In genomic region chr7:142130282-142130681, GRCh38 we compare ENCODE assay signal across 15 cellular contexts. TPM values are rescaled to one million over a fixed set of nuclear protein-coding genes. Genes with fewer than 3 reads are reported as not detected.
"Had no signal": no experiment of that assay in that cellular context is flagged by ENCODE, and none has a peak within 500 bp of the region (broad histone marks: within the 10 kb centered on the region; RNA-seq: fewer than 3 reads in every experiment).

No MANE protein-coding gene starts in this region.

- H3K36me3 ChIP-seq: cardiac muscle cell had no signal

- H3K9me3 Mint-ChIP-seq: activated CD4-positive, alpha-beta memory T cell treated with anti-CD3 and anti-CD28 coated beads for 36 hours; activated naive CD8-positive, alpha-beta T cell treated with anti-CD3 and anti-CD28 coated beads, Interleukin-2, amount 10 ng/mL, durations not matched to agents 7 days and 5 days; activated T-cell treated with anti-CD3 and anti-CD28 coated beads, Interleukin-2, amount 50 U/mL, for 72 hours; natural killer cell treated with Interleukin-12 subunit alpha and Interleukin-12 subunit beta and Interleukin-15 and Interleukin-18, amount 100 ng/mL, for 72 hours; stimulated activated memory B cell treated with anti-CD40 and anti-IgM and Interleukin-4, amounts not matched to agents 10 μg/mL and 1 μg/mL and 100 μg/mL, for 72 hours; type B pancreatic cell had no signal

- H3K4me1 Mint-ChIP-seq: activated naive CD8-positive, alpha-beta T cell treated with anti-CD3 and anti-CD28 coated beads, Interleukin-2, amount 10 ng/mL, durations not matched to agents 7 days and 5 days; stimulated activated memory B cell treated with anti-CD40 and anti-IgM and Interleukin-4, amounts not matched to agents 10 μg/mL and 1 μg/mL and 100 μg/mL, for 72 hours had no signal

- H3K4me3 ChIP-seq: cardiac muscle cell had no signal

- H3K4me3 Mint-ChIP-seq: activated CD4-positive, alpha-beta memory T cell treated with anti-CD3 and anti-CD28 coated beads for 36 hours; activated naive CD8-positive, alpha-beta T cell treated with anti-CD3 and anti-CD28 coated beads, Interleukin-2, amount 10 ng/mL, durations not matched to agents 7 days and 5 days; activated T-cell treated with anti-CD3 and anti-CD28 coated beads, Interleukin-2, amount 50 U/mL, for 72 hours; natural killer cell treated with Interleukin-12 subunit alpha and Interleukin-12 subunit beta and Interleukin-15 and Interleukin-18, amount 100 ng/mL, for 72 hours; stimulated activated memory B cell treated with anti-CD40 and anti-IgM and Interleukin-4, amounts not matched to agents 10 μg/mL and 1 μg/mL and 100 μg/mL, for 72 hours; type B pancreatic cell had no signal

- DNase-seq: activated CD4-positive, alpha-beta memory T cell treated with anti-CD3 and anti-CD28 coated beads for 36 hours; activated CD4-positive, CD25-positive, alpha-beta regulatory T cell treated with anti-CD3 and anti-CD28 coated beads, Interleukin-2, amount 50 U/mL, for 72 hours; activated gamma-delta T cell treated with Interleukin-2 at 50 U/mL for 16 hours; activated naive CD8-positive, alpha-beta T cell treated with anti-CD3 and anti-CD28 coated beads, Interleukin-2, amount 10 ng/mL, durations not matched to agents 7 days and 5 days; activated T-cell treated with anti-CD3 and anti-CD28 coated beads, Interleukin-2, amount 50 U/mL, for 72 hours; aorta; effector CD4-positive, alpha-beta T cell; nucleus accumbens; right cardiac atrium had no signal

- H3K27ac ChIP-seq: cardiac muscle cell had no signal

- H3K36me3 Mint-ChIP-seq: activated CD4-positive, alpha-beta memory T cell treated with anti-CD3 and anti-CD28 coated beads for 36 hours; activated naive CD8-positive, alpha-beta T cell treated with anti-CD3 and anti-CD28 coated beads, Interleukin-2, amount 10 ng/mL, durations not matched to agents 7 days and 5 days; stimulated activated memory B cell treated with anti-CD40 and anti-IgM and Interleukin-4, amounts not matched to agents 10 μg/mL and 1 μg/mL and 100 μg/mL, for 72 hours; type B pancreatic cell had no signal

- ATAC-seq: activated T-cell treated with anti-CD3 and anti-CD28 coated beads, Interleukin-2, amount 50 U/mL, for 72 hours; natural killer cell treated with Interleukin-12 subunit alpha and Interleukin-12 subunit beta and Interleukin-15 and Interleukin-18, amount 100 ng/mL, for 72 hours; right cardiac atrium; stimulated activated memory B cell treated with anti-CD40 and anti-IgM and Interleukin-4, amounts not matched to agents 10 μg/mL and 1 μg/mL and 100 μg/mL, for 72 hours had no signal

- H3K27me3 Mint-ChIP-seq: natural killer cell treated with Interleukin-12 subunit alpha and Interleukin-12 subunit beta and Interleukin-15 and Interleukin-18, amount 100 ng/mL, for 72 hours; stimulated activated memory B cell treated with anti-CD40 and anti-IgM and Interleukin-4, amounts not matched to agents 10 μg/mL and 1 μg/mL and 100 μg/mL, for 72 hours; type B pancreatic cell had no signal

- H3K27me3 ChIP-seq: cardiac muscle cell had no signal

- H3K27ac Mint-ChIP-seq: activated CD4-positive, alpha-beta memory T cell treated with anti-CD3 and anti-CD28 coated beads for 36 hours; activated naive CD8-positive, alpha-beta T cell treated with anti-CD3 and anti-CD28 coated beads, Interleukin-2, amount 10 ng/mL, durations not matched to agents 7 days and 5 days; activated T-cell treated with anti-CD3 and anti-CD28 coated beads, Interleukin-2, amount 50 U/mL, for 72 hours; natural killer cell treated with Interleukin-12 subunit alpha and Interleukin-12 subunit beta and Interleukin-15 and Interleukin-18, amount 100 ng/mL, for 72 hours; stimulated activated memory B cell treated with anti-CD40 and anti-IgM and Interleukin-4, amounts not matched to agents 10 μg/mL and 1 μg/mL and 100 μg/mL, for 72 hours; type B pancreatic cell had no signal

RNA-seq across cellular contexts. Expression of gene MGAM2, which starts 18.8 kb away (rescaled TPM):
- total RNA-seq: activated CD4-positive, alpha-beta memory T cell treated with anti-CD3 and anti-CD28 coated beads for 36 hours; activated naive CD8-positive, alpha-beta T cell treated with anti-CD3 and anti-CD28 coated beads, Interleukin-2, amount 10 ng/mL, durations not matched to agents 7 days and 5 days; glomerular endothelial cell; natural killer cell treated with Interleukin-12 subunit alpha and Interleukin-12 subunit beta and Interleukin-15 and Interleukin-18, amount 100 ng/mL, for 72 hours; T-helper 2 cell treated with Interferon-gamma antibody and Interleukin-4, amounts not matched to agents 100 ng/mL and 5 ng/mL, for 36 hours had no signal
- polyA plus RNA-seq: cardiac muscle cell had no signal
